27 cellular contexts compared by ENCODE assay signal in the genomic region with DNA sequence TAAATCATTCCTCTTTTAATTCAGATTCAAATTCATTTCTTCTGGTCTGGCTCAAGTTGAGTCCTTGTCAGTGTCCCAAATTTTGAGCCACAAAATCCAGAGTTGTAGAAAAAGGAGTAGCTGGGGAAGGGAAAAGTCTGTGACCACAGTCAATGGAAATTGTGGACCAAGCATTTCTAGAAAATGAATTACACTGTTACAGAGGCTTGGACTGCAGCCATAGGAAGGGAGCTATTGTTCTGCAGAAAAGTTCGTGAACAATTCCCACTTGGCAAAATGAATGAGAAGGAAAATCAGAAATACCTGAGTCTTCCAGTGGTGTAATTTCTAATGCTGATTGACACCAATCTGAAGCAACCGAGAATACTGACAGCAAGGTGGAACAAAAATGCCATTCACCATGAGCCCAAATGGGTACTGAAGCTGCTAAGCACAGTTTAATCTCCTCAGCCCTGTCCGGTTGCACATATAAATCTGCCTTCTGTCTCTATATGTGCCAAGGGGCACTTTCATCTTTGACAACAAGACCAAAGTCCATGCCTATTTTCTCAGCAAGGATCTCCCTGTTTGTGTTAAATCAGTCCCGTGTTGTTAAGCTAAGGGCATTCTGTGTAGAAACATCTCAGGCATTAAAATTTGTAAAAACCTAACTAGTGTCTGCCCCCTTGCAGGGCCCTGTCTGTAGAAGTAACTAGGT. TPM values are rescaled to one million over a fixed set of nuclear protein-coding genes. Genes with fewer than 3 reads are reported as not detected.
A peak's percentile ranks its signal among the peaks of the same experiment; 100 is the strongest.
DNase-seq lines count a peak whose midpoint lies in the region; ATAC-seq and TF ChIP-seq lines count a peak whose summit lies in the region.
"Had no signal": no experiment of that assay in that cellular context is flagged by ENCODE, and none has a peak within 500 bp of the region (broad histone marks: within the 10 kb centered on the region; RNA-seq: fewer than 3 reads in every experiment).

No MANE protein-coding gene starts in this region.

- no peak overlapping the region for H3K4me3 Mint-ChIP-seq in MCF 10A (ENCODE audit: unreplicated experiment)
- H3K4me3 Mint-ChIP-seq: activated naive CD4-positive, alpha-beta T cell treated with anti-CD3 and anti-CD28 coated beads, Interleukin-2, amount 50 U/mL, for 24 hours; CD14-positive monocyte; naive thymus-derived CD4-positive, alpha-beta T cell; T-helper 2 cell treated with Interferon-gamma antibody and Interleukin-4, amounts not matched to agents 5 μg/mL and 100 μg/mL, for 36 hours had no signal

- no peaks in the 10 kb centered on the region for H3K9me2 ChIP-seq in OCI-LY1 (ENCODE audit: low read depth, low read length)

- intact Hi-C loops in right lobe of liver (cut with DNase I) (no loop called here), MCF 10A (cut with micrococcal nuclease) (no loop called here)

- peak overlapping the region; percentile 44 for H3K9ac ChIP-seq in OCI-LY1 (ENCODE audit: low read length)
- H3K9ac ChIP-seq in endocrine pancreas (ENCODE audit: control insufficient read depth, insufficient read depth, low read length): no peak overlapping the region

- no peaks in the 10 kb centered on the region for H3K27me3 Mint-ChIP-seq in MCF 10A (ENCODE audit: insufficient read depth, unreplicated experiment)
- H3K27me3 Mint-ChIP-seq: activated naive CD4-positive, alpha-beta T cell treated with anti-CD3 and anti-CD28 coated beads, Interleukin-2, amount 50 U/mL, for 24 hours; naive thymus-derived CD4-positive, alpha-beta T cell had no signal

- peak overlapping the region; percentile 12; the same call in 1 of the 2 replicates for H3K4me2 ChIP-seq in OCI-LY1 (ENCODE audit: low read length)

- CTCF ChIA-PET in MCF 10A (lab: Yijun Ruan, JAX): interaction anchor here (0.6 to 2.8 kb wide), 8 partner anchors 14 to 212 kb away, joined by 3 to 19 read pairs (median 4); no protein-coding TSS in a partner anchor

- no peaks in the 10 kb centered on the region for H3K9me3 Mint-ChIP-seq in MCF 10A (ENCODE audit: unreplicated experiment)
- H3K9me3 Mint-ChIP-seq: activated naive CD4-positive, alpha-beta T cell treated with anti-CD3 and anti-CD28 coated beads, Interleukin-2, amount 50 U/mL, for 24 hours; T-helper 2 cell treated with Interferon-gamma antibody and Interleukin-4, amounts not matched to agents 5 μg/mL and 100 μg/mL, for 36 hours had no signal

- H3K36me3 Mint-ChIP-seq in MCF 10A (ENCODE audit: insufficient read depth, unreplicated experiment): no peaks in the 10 kb centered on the region
- H3K36me3 Mint-ChIP-seq: CD14-positive monocyte; naive thymus-derived CD4-positive, alpha-beta T cell had no signal

- H3K36me3 ChIP-seq in OCI-LY1 (ENCODE audit: insufficient read depth, low read length): peaks cover 25% of the 10 kb centered on the region
- H3K36me3 ChIP-seq in endocrine pancreas (ENCODE audit: control insufficient read depth, insufficient read depth, low read length): no peaks in the 10 kb centered on the region
- H3K36me3 ChIP-seq in right lobe of liver: no peaks in the 10 kb centered on the region
- H3K36me3 ChIP-seq: WERI-Rb-1 had no signal

- H3K4me3 ChIP-seq in OCI-LY1 (ENCODE audit: low read depth, low read length, poor library complexity, severe bottlenecking) (no peak overlapping the region), endocrine pancreas (ENCODE audit: control insufficient read depth, insufficient read depth, low read length) (peak overlapping the region; percentile 30), right lobe of liver (no peak overlapping the region)

- H3K9me3 ChIP-seq in OCI-LY1 (ENCODE audit: low read length) (peaks cover 3% of the 10 kb centered on the region; the same call in 1 of the 2 replicates), endocrine pancreas (ENCODE audit: control insufficient read depth, low read length) (no peaks in the 10 kb centered on the region), right lobe of liver (no peaks in the 10 kb centered on the region)

- 16% methylated on average over 4 of the region's 4 CpGs for WGBS in right lobe of liver (ENCODE audit: insufficient coverage, low coverage, low lambda C conversion rate, missing lambda C conversion rate)

- no TSS peak for BruUV-seq in MCF 10A (replicated peaks; lab: Mats Ljungman, UMichigan)

- H3K4me1 Mint-ChIP-seq in MCF 10A (ENCODE audit: insufficient read depth, unreplicated experiment): no peaks in the 10 kb centered on the region
- H3K4me1 Mint-ChIP-seq: activated naive CD4-positive, alpha-beta T cell treated with anti-CD3 and anti-CD28 coated beads, Interleukin-2, amount 50 U/mL, for 24 hours; CD14-positive monocyte; naive thymus-derived CD4-positive, alpha-beta T cell had no signal

- H3K27me3 ChIP-seq in OCI-LY1 (ENCODE audit: insufficient read depth, low read length) (no peaks in the 10 kb centered on the region), endocrine pancreas (ENCODE audit: control insufficient read depth, insufficient read depth, low read length) (no peaks in the 10 kb centered on the region), right lobe of liver (no peaks in the 10 kb centered on the region)

- H3K27ac Mint-ChIP-seq in MCF 10A (ENCODE audit: low read depth, unreplicated experiment): no peak overlapping the region
- H3K27ac Mint-ChIP-seq: activated naive CD4-positive, alpha-beta T cell treated with anti-CD3 and anti-CD28 coated beads, Interleukin-2, amount 50 U/mL, for 24 hours; CD14-positive monocyte; naive thymus-derived CD4-positive, alpha-beta T cell; T-helper 2 cell treated with Interferon-gamma antibody and Interleukin-4, amounts not matched to agents 5 μg/mL and 100 μg/mL, for 36 hours had no signal

- no peak overlapping the region for H2AFZ ChIP-seq in OCI-LY1 (ENCODE audit: low read length)

- POLR2A ChIA-PET in MCF 10A (lab: Yijun Ruan, JAX): interaction anchor here (0.8 to 1.1 kb wide), 3 partner anchors 8 to 28 kb away, joined by 3 read pairs; no protein-coding TSS in a partner anchor

- no peak for TF ChIP-seq POLR2A in right lobe of liver (IDR thresholded peaks at IDR 0.05)

- ATAC-seq in right lobe of liver (peak; percentile 73 to 87 (median 84)), HG02870 (IDR thresholded peaks at IDR 0.05; ENCODE audit: unreplicated experiment) (no peak)
- no peak for ATAC-seq in activated CD4-positive, CD25-positive, alpha-beta regulatory T cell treated with anti-CD3 and anti-CD28 coated beads, Interleukin-2, amount 50 U/mL, for 24 hours
- ATAC-seq: naive thymus-derived CD4-positive, alpha-beta T cell had no signal

- H3K79me2 ChIP-seq in OCI-LY1 (ENCODE audit: insufficient read depth, low read length): no peaks in the 10 kb centered on the region

- peaks cover 52% of the 10 kb centered on the region for H3K4me1 ChIP-seq in OCI-LY1 (ENCODE audit: insufficient read depth, low read length, severe bottlenecking)
- no peaks in the 10 kb centered on the region for H3K4me1 ChIP-seq in endocrine pancreas (ENCODE audit: control insufficient read depth, insufficient read depth, low read length)
- H3K4me1 ChIP-seq in right lobe of liver: peaks cover 0 to 19% (median 4%) of the 10 kb centered on the region in 4 donors

- H4K20me1 ChIP-seq in OCI-LY1 (ENCODE audit: insufficient read depth, low read length): no peaks in the 10 kb centered on the region

- no peaks in the 10 kb centered on the region for H3F3A ChIP-seq in OCI-LY1 (ENCODE audit: insufficient read depth, low read length)

- no peak for DNase-seq in right lobe of liver
- DNase-seq in stromal cell of bone marrow (ENCODE audit: low read depth): peak; percentile 18
- no peak for DNase-seq in MCF 10A (ENCODE audit: unreplicated experiment)
- DNase-seq: activated CD4-positive, alpha-beta T cell treated with anti-CD3 and anti-CD28 coated beads, Interleukin-2, amount 50 U/mL, for 1 hour; EL; erythroblast; H7; islet precursor cell; mesendoderm; naive thymus-derived CD4-positive, alpha-beta T cell; NCI-H1105; NCI-H2029; NCI-H2227 treated with DMSO at 0.1 percent for 48 hours; NCI-H748 treated with DMSO at 0.1 percent for 48 hours; occipital lobe; stimulated activated CD4-positive, alpha-beta T cell treated with anti-CD3 and anti-CD28 coated beads, Interleukin-12 subunit alpha, Interleukin-12 subunit beta, amount 100 ng/mL, for 4 hours; stimulated activated CD4-positive, alpha-beta T cell treated with anti-CD3 and anti-CD28 coated beads, Interleukin-4, amount 100 ng/mL, for 24 hours; stimulated activated naive CD4-positive, alpha-beta T cell; WERI-Rb-1 had no signal

- no peak for TF ChIP-seq CTCF in OCI-LY1 (IDR thresholded peaks at IDR 0.05; ENCODE audit: low read length)
- no peak for TF ChIP-seq CTCF in right lobe of liver (IDR thresholded peaks at IDR 0.05)
- TF ChIP-seq CTCF in MCF 10A (IDR thresholded peaks at IDR 0.05; ENCODE audit: unreplicated experiment): no peak

- H3K27ac ChIP-seq in OCI-LY1 (ENCODE audit: low read depth, low read length, poor library complexity, severe bottlenecking) (peak overlapping the region; percentile 82), right lobe of liver (peak overlapping the region in 2 of 3 donors; percentile 50 to 57)
- H3K27ac ChIP-seq: WERI-Rb-1 had no signal

RNA-seq across cellular contexts. Expression of gene TEX35, which starts 51.3 kb away (rescaled TPM):
- total RNA-seq in right lobe of liver (not detected), MCF 10A (2022) (not detected in 2 replicates)
- total RNA-seq: H7; naive thymus-derived CD4-positive, alpha-beta T cell; occipital lobe; OCI-LY7 had no signal

Comparison
In these comparisons a context has a peak if more than half of its experiments do, and no peak if none do; other contexts are left out.
1. ATAC-seq: peak in right lobe of liver (4 of 4); none in HG02870 (single experiment) and activated CD4-positive, CD25-positive, alpha-beta regulatory T cell treated with anti-CD3 and anti-CD28 coated beads, Interleukin-2, amount 50 U/mL, for 24 hours (0 of 2).